ENCODE assay signal across 8 cellular contexts in the genomic region with DNA sequence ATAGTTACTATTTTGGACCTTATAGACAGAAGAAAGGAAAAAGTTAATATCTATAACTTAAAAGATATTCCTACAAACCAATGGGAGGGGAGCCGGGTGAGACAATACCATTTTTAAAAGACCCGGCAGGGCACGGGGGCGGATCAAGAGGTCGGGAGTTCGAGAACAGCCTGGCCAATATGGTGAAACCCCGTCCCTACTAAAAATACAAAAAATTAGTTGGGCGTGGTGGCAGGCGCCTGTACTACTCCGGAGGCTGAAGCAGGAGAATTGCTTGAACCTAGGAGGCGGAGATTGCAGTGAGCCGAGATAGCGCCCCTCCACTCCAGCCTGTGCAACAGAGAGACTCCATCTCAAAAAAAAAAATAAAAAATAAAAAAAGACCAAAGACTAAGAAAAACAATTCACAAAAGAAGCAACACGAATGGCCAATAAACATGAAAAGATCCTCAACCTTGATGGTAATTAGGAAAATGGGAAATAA. TPM values are rescaled to one million over a fixed set of nuclear protein-coding genes. Genes with fewer than 3 reads are reported as not detected.
DNase-seq lines count a peak whose midpoint lies in the region; TF ChIP-seq lines count a peak whose summit lies in the region.

No MANE protein-coding gene starts in this region.

- peaks cover 15% of the 10 kb centered on the region for H3K4me1 ChIP-seq in skeletal muscle satellite cell (ENCODE audit: control insufficient read depth, insufficient read depth, low read length)

- no peak for TF ChIP-seq POLR2A in erythroblast (IDR thresholded peaks at IDR 0.05; ENCODE audit: low read length)

- H3K4me3 ChIP-seq in SK-N-MC (peak overlapping the region; percentile 98), skeletal muscle satellite cell (ENCODE audit: low read length) (peak overlapping the region; percentile 97)

- no peak for TF ChIP-seq CTCF in GM20000 (IDR thresholded peaks at IDR 0.05; ENCODE audit: extremely low read depth, missing control alignments)

- H3K4me2 ChIP-seq in skeletal muscle satellite cell (ENCODE audit: low read length) = peak overlapping the region; percentile 95

- H3K27me3 ChIP-seq in skeletal muscle satellite cell (ENCODE audit: control insufficient read depth, insufficient read depth, low read length) = peaks cover 18% of the 10 kb centered on the region

- H3K36me3 ChIP-seq in SK-N-MC (ENCODE audit: insufficient read depth, low read length) = peaks cover 4% of the 10 kb centered on the region; the same call in 1 of the 2 replicates
- H3K36me3 ChIP-seq in skeletal muscle satellite cell (ENCODE audit: insufficient read depth, low read length) = no peaks in the 10 kb centered on the region

- DNase-seq in NOMO-1 (lab: John Stamatoyannopoulos, UW; ENCODE audit: unreplicated experiment in 2 of 2) (peak; percentile 11 to 34), NOMO-1 treated with dmso at 0.1 percent for 144 hours (lab: John Stamatoyannopoulos, UW; ENCODE audit: unreplicated experiment) (no peak), SK-N-MC (ENCODE audit: low read depth, low spot score) (no peak), erythroblast (lab: John Stamatoyannopoulos, UW) (peak; percentile 43 to 46), COLO829 (ENCODE audit: low spot score) (no peak), NCI-H345 (lab: John Stamatoyannopoulos, UW) (no peak), GM20000 (ENCODE audit: low spot score) (no peak)

- H3K27ac ChIP-seq in SK-N-MC = no peak overlapping the region; the same call in 1 of the 2 replicates

- H3K9me3 ChIP-seq in SK-N-MC (ENCODE audit: low read depth, low read length) = no peaks in the 10 kb centered on the region
- H3K9me3 ChIP-seq in skeletal muscle satellite cell (replicated peaks; ENCODE audit: low read length) = no peaks in the 10 kb centered on the region

- H3K9ac ChIP-seq in SK-N-MC (ENCODE audit: insufficient read length) (peak overlapping the region; percentile 97), skeletal muscle satellite cell (ENCODE audit: low read depth, low read length) (peak overlapping the region; percentile 99)

RNA-seq across cellular contexts. Expression of gene PSMB2, which starts 1.2 kb away (rescaled TPM):
- 26.1 and 35.8 TPM in 2 replicates for total RNA-seq in skeletal muscle satellite cell (2012; rRNA removed)

Comparison
In these comparisons a context has a peak if more than half of its experiments do, and no peak if none do; other contexts are left out.
1. DNase-seq: peak in NOMO-1 (2 of 2) and erythroblast (2 of 2); none in NOMO-1 treated with dmso at 0.1 percent for 144 hours (single experiment), SK-N-MC (single experiment), COLO829 (single experiment), NCI-H345 (single experiment) and GM20000 (single experiment).